ENCODE assay signal across 2 cellular contexts in genomic region chr17:72117748-72118587, GRCh38.
TF ChIP-seq lines count a peak whose summit lies in the region.

No MANE protein-coding gene starts in this region.

TF ChIP-seq in IMR-90, 13 proteins besides CTCF, POLR2A, EP300 and RAD21:
- TF ChIP-seq MAZ (IDR thresholded peaks at IDR 0.05; ENCODE audit: borderline replicate concordance, low read depth, low read length) (no peak), ELK1 (IDR thresholded peaks at IDR 0.05; ENCODE audit: borderline replicate concordance, low read depth, low read length) (no peak), RCOR1 (IDR thresholded peaks at IDR 0.05; ENCODE audit: insufficient replicate concordance, low read length) (no peak), NFE2L2 (IDR thresholded peaks at IDR 0.05; ENCODE audit: low read depth, low read length) (no peak), FOS (IDR thresholded peaks at IDR 0.05; ENCODE audit: low read depth, low read length) (no peak), BHLHE40 (IDR thresholded peaks at IDR 0.05; ENCODE audit: low read depth, low read length) (no peak), MXI1 (IDR thresholded peaks at IDR 0.05; ENCODE audit: borderline replicate concordance, low read depth, low read length) (no peak), MAFK (IDR thresholded peaks at IDR 0.05; ENCODE audit: low read depth, low read length) (no peak), RFX5 (IDR thresholded peaks at IDR 0.05; ENCODE audit: low read depth, low read length) (no peak), CEBPB (IDR thresholded peaks at IDR 0.05; ENCODE audit: low read depth, low read length) (no peak), CHD1 (IDR thresholded peaks at IDR 0.05; ENCODE audit: low read depth, low read length) (no peak), SMC3 (IDR thresholded peaks at IDR 0.05; ENCODE audit: low read depth, low read length) (no peak)
- TF ChIP-seq, protein P1, sequence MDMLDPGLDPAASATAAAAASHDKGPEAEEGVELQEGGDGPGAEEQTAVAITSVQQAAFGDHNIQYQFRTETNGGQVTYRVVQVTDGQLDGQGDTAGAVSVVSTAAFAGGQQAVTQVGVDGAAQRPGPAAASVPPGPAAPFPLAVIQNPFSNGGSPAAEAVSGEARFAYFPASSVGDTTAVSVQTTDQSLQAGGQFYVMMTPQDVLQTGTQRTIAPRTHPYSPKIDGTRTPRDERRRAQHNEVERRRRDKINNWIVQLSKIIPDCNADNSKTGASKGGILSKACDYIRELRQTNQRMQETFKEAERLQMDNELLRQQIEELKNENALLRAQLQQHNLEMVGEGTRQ (IDR thresholded peaks at IDR 0.05; ENCODE audit: low read depth, low read length): no peak
TF ChIP-seq in IMR-90: peak in this region for 0.

TF ChIP-seq in neural cell, 6 proteins besides CTCF, POLR2A, EP300 and RAD21:
- TF ChIP-seq MXI1 (conservative IDR thresholded peaks at IDR 0.05; ENCODE audit: poor library complexity, severe bottlenecking): no peak
- TF ChIP-seq EZH2 (IDR thresholded peaks at IDR 0.05; ENCODE audit: borderline replicate concordance, insufficient read depth, low read length, poor library complexity, severe bottlenecking): no peak
- TF ChIP-seq REST (IDR thresholded peaks at IDR 0.05; ENCODE audit: borderline replicate concordance): no peak
- no peak for TF ChIP-seq SMC3 (conservative IDR thresholded peaks at IDR 0.05; ENCODE audit: poor library complexity)
- no peak for TF ChIP-seq POLR2AphosphoS5 (IDR thresholded peaks at IDR 0.05)
- no peak for TF ChIP-seq TAF1 (IDR thresholded peaks at IDR 0.05; ENCODE audit: low read depth)
